ENCODE assay signal across 27 cellular contexts in genomic region chr15:54636147-54636546, GRCh38.
"Had no signal": no experiment of that assay in that cellular context is flagged by ENCODE, and none has a peak within 500 bp of the region (broad histone marks: within the 10 kb centered on the region; RNA-seq: fewer than 3 reads in every experiment).

No MANE protein-coding gene starts in this region.

- H3K27ac ChIP-seq: stomach, suprapubic skin, testis, thoracic aorta, thyroid gland, tibial artery, tibial nerve, transverse colon, upper lobe of left lung, uterus, vagina had no signal

- H3K27me3 ChIP-seq: stomach, suprapubic skin, testis, thyroid gland, tibial artery, tibial nerve, transverse colon, upper lobe of left lung, uterus, vagina had no signal

- H3K4me3 ChIP-seq: stomach, suprapubic skin, testis, thoracic aorta, thyroid gland, tibial artery, tibial nerve, transverse colon, upper lobe of left lung, uterus, vagina had no signal

- H3K9me3 ChIP-seq: testis, thoracic aorta, thyroid gland, transverse colon, uterus, vagina had no signal

- H3K4me1 ChIP-seq: stomach, suprapubic skin, testis, thyroid gland, tibial artery, tibial nerve, transverse colon, upper lobe of left lung, uterus, vagina had no signal

- DNase-seq: stimulated activated CD4-positive, alpha-beta T cell treated with anti-CD3 and anti-CD28 coated beads, Interleukin-2, amount 100 ng/mL, for 48 hours; stimulated activated CD4-positive, alpha-beta T cell treated with anti-CD3 and anti-CD28 coated beads, Interleukin-4, amount 100 ng/mL, for 1 hour; stimulated activated CD4-positive, alpha-beta T cell treated with anti-CD3 and anti-CD28 coated beads, Interleukin-4, amount 100 ng/mL, for 24 hours; stimulated activated CD4-positive, alpha-beta T cell treated with anti-CD3 and anti-CD28 coated beads, Interleukin-4, amount 100 ng/mL, for 4 hours; stimulated activated CD8-positive, alpha-beta memory T cell treated with anti-CD3 and anti-CD28 coated beads, Interleukin-4, amount 100 ng/mL, for 48 hours; stimulated activated naive B cell treated with anti-CD40 and anti-IgM and Interleukin-4, amounts not matched to agents 10 μg/mL and 1 μg/mL and 100 μg/mL, for 72 hours; stimulated activated naive CD4-positive, alpha-beta T cell; stimulated activated naive CD4-positive, alpha-beta T cell treated with Interleukin-2 at 50 U/mL for 16 hours; stimulated activated naive CD8-positive, alpha-beta T cell treated with anti-CD3 and anti-CD28 coated beads, Interleukin-15, amount 100 ng/mL, for 72 hours; stimulated activated naive CD8-positive, alpha-beta T cell treated with anti-CD3 and anti-CD28 coated beads, Interleukin-15, Interleukin-2, amounts not matched to agents 100 U/mL and 50 U/mL, for 24 hours; stomach; substantia nigra; testis; thyroid gland; tibial artery; transverse colon; trophoblast cell; upper lobe of left lung; uterus had no signal

- H3K36me3 ChIP-seq: stomach, suprapubic skin, thoracic aorta, thyroid gland, tibial artery, tibial nerve, transverse colon, upper lobe of left lung, uterus, vagina had no signal

- H3K4me3 Mint-ChIP-seq: stimulated activated effector memory CD8-positive, alpha-beta T cell treated with anti-CD3 and anti-CD28 coated beads, Interleukin-12 subunit alpha, Interleukin-12 subunit beta, amount 100 ng/mL, for 72 hours; stimulated activated memory B cell treated with anti-CD40 and anti-IgM and Interleukin-4, amounts not matched to agents 10 μg/mL and 1 μg/mL and 100 μg/mL, for 72 hours; stimulated activated naive B cell treated with anti-CD40 and anti-IgM and Interleukin-4, amounts not matched to agents 10 μg/mL and 1 μg/mL and 100 μg/mL, for 72 hours; stimulated activated naive CD8-positive, alpha-beta T cell treated with anti-CD3 and anti-CD28 coated beads, Interleukin-15, amount 100 ng/mL, for 72 hours; stimulated activated naive CD8-positive, alpha-beta T cell treated with anti-CD3 and anti-CD28 coated beads, Interleukin-15, Interleukin-2, amounts not matched to agents 100 ng/mL and 50 ng/mL, for 24 hours; type B pancreatic cell had no signal

- H3K27me3 Mint-ChIP-seq: stimulated activated memory B cell treated with anti-CD40 and anti-IgM and Interleukin-4, amounts not matched to agents 10 μg/mL and 1 μg/mL and 100 μg/mL, for 72 hours; stimulated activated naive B cell treated with anti-CD40 and anti-IgM and Interleukin-4, amounts not matched to agents 10 μg/mL and 1 μg/mL and 100 μg/mL, for 72 hours; stimulated activated naive CD8-positive, alpha-beta T cell treated with anti-CD3 and anti-CD28 coated beads, Interleukin-15, amount 100 ng/mL, for 72 hours; stimulated activated naive CD8-positive, alpha-beta T cell treated with anti-CD3 and anti-CD28 coated beads, Interleukin-15, Interleukin-2, amounts not matched to agents 100 ng/mL and 50 ng/mL, for 24 hours; type B pancreatic cell had no signal

- H3K4me1 Mint-ChIP-seq: stimulated activated effector memory CD8-positive, alpha-beta T cell treated with anti-CD3 and anti-CD28 coated beads, Interleukin-12 subunit alpha, Interleukin-12 subunit beta, amount 100 ng/mL, for 72 hours; stimulated activated memory B cell treated with anti-CD40 and anti-IgM and Interleukin-4, amounts not matched to agents 10 μg/mL and 1 μg/mL and 100 μg/mL, for 72 hours; stimulated activated naive B cell treated with anti-CD40 and anti-IgM and Interleukin-4, amounts not matched to agents 10 μg/mL and 1 μg/mL and 100 μg/mL, for 72 hours; stimulated activated naive CD8-positive, alpha-beta T cell treated with anti-CD3 and anti-CD28 coated beads, Interleukin-15, amount 100 ng/mL, for 72 hours had no signal

- ATAC-seq: stimulated activated effector memory CD8-positive, alpha-beta T cell treated with anti-CD3 and anti-CD28 coated beads, Interleukin-12 subunit alpha, Interleukin-12 subunit beta, amount 100 ng/mL, for 72 hours; stimulated activated memory B cell treated with anti-CD40 and anti-IgM and Interleukin-4, amounts not matched to agents 10 μg/mL and 1 μg/mL and 100 μg/mL, for 72 hours; stimulated activated naive B cell treated with anti-CD40 and anti-IgM and Interleukin-4, amounts not matched to agents 10 μg/mL and 1 μg/mL and 100 μg/mL, for 72 hours; stimulated activated naive CD8-positive, alpha-beta T cell treated with anti-CD3 and anti-CD28 coated beads, Interleukin-15, amount 100 ng/mL, for 72 hours; stimulated activated naive CD8-positive, alpha-beta T cell treated with anti-CD3 and anti-CD28 coated beads, Interleukin-15, Interleukin-2, amounts not matched to agents 100 U/mL and 50 U/mL, for 24 hours had no signal

- H3K36me3 Mint-ChIP-seq: stimulated activated effector memory CD8-positive, alpha-beta T cell treated with anti-CD3 and anti-CD28 coated beads, Interleukin-12 subunit alpha, Interleukin-12 subunit beta, amount 100 ng/mL, for 72 hours; stimulated activated memory B cell treated with anti-CD40 and anti-IgM and Interleukin-4, amounts not matched to agents 10 μg/mL and 1 μg/mL and 100 μg/mL, for 72 hours; stimulated activated naive B cell treated with anti-CD40 and anti-IgM and Interleukin-4, amounts not matched to agents 10 μg/mL and 1 μg/mL and 100 μg/mL, for 72 hours; type B pancreatic cell had no signal

- H3K9me3 Mint-ChIP-seq: type B pancreatic cell had no signal

- H3K27ac Mint-ChIP-seq: stimulated activated effector memory CD8-positive, alpha-beta T cell treated with anti-CD3 and anti-CD28 coated beads, Interleukin-12 subunit alpha, Interleukin-12 subunit beta, amount 100 ng/mL, for 72 hours; stimulated activated memory B cell treated with anti-CD40 and anti-IgM and Interleukin-4, amounts not matched to agents 10 μg/mL and 1 μg/mL and 100 μg/mL, for 72 hours; stimulated activated naive B cell treated with anti-CD40 and anti-IgM and Interleukin-4, amounts not matched to agents 10 μg/mL and 1 μg/mL and 100 μg/mL, for 72 hours; stimulated activated naive CD8-positive, alpha-beta T cell treated with anti-CD3 and anti-CD28 coated beads, Interleukin-15, amount 100 ng/mL, for 72 hours; stimulated activated naive CD8-positive, alpha-beta T cell treated with anti-CD3 and anti-CD28 coated beads, Interleukin-15, Interleukin-2, amounts not matched to agents 100 ng/mL and 50 ng/mL, for 24 hours; type B pancreatic cell had no signal
